In genomic region chr11:129247129-129247528, GRCh38 we compare ENCODE assay signal across 12 cellular contexts. TPM values are rescaled to one million over a fixed set of nuclear protein-coding genes. Genes with fewer than 3 reads are reported as not detected.
DNase-seq lines count a peak whose midpoint lies in the region; ATAC-seq and TF ChIP-seq lines count a peak whose summit lies in the region.
"Had no signal": no experiment of that assay in that cellular context is flagged by ENCODE, and none has a peak within 500 bp of the region (broad histone marks: within the 10 kb centered on the region; RNA-seq: fewer than 3 reads in every experiment).

No MANE protein-coding gene starts in this region.

- H3K27me3 ChIP-seq in ACC112 (ENCODE audit: insufficient read depth, low read length) (no peaks in the 10 kb centered on the region), HCT116 (ENCODE audit: insufficient read depth, low read length) (no peaks in the 10 kb centered on the region), mesendoderm (ENCODE audit: insufficient read depth, low read length, poor library complexity) (no peaks in the 10 kb centered on the region)
- H3K27me3 ChIP-seq: BLaER1, gastroesophageal sphincter, MG63 had no signal

- H3K4me1 Mint-ChIP-seq in Calu3 (ENCODE audit: low read depth, unreplicated experiment) = peaks cover 19% of the 10 kb centered on the region

- WGBS in mesendoderm (ENCODE audit: extremely low coverage, insufficient coverage, low lambda C conversion rate) = no CpG with 5 or more reads among the region's 1 CpG

- no peak overlapping the region for H2BK15ac ChIP-seq in mesendoderm (replicated peaks; ENCODE audit: low read depth)

- DNase-seq in HCT116 (ENCODE audit: low read depth, low spot score) (no peak), SK-N-MC (ENCODE audit: low read depth, low spot score) (no peak), foreskin fibroblast (peak; percentile 55 to 64), Calu3 (no peak), mesendoderm (no peak), DMS53 (lab: John Stamatoyannopoulos, UW) (no peak), posterior vena cava (ENCODE audit: low spot score) (no peak)
- DNase-seq: MG63, psoas muscle had no signal

- H2AFZ ChIP-seq in ACC112 (ENCODE audit: low read length, unreplicated experiment) (no peak overlapping the region), HCT116 (ENCODE audit: low read depth, low read length, poor library complexity, severe bottlenecking) (no peak overlapping the region)

- H3K36me3 ChIP-seq in ACC112 (ENCODE audit: insufficient read depth, low read length) (no peaks in the 10 kb centered on the region), HCT116 (ENCODE audit: control insufficient read depth in 1 of 2, insufficient read depth in 2 of 2, low read length in 2 of 2) (no peaks in the 10 kb centered on the region), SK-N-MC (ENCODE audit: insufficient read depth, low read length) (no peaks in the 10 kb centered on the region), mesendoderm (ENCODE audit: control insufficient read depth, insufficient read depth, low read length) (no peaks in the 10 kb centered on the region)
- H3K36me3 ChIP-seq: BLaER1, gastroesophageal sphincter, MG63 had no signal

- H2AK5ac ChIP-seq in mesendoderm (ENCODE audit: low read length) = no peak overlapping the region

- no peak for TF ChIP-seq CTCF in HCT116 (IDR thresholded peaks at IDR 0.05 in 2 of 3, conservative IDR thresholded peaks at IDR 0.05 in 1 of 3; ENCODE audit: borderline replicate concordance in 1 of 3, insufficient read depth in 1 of 3, low read depth in 2 of 3, low read length in 2 of 3)
- TF ChIP-seq CTCF in foreskin fibroblast (IDR thresholded peaks at IDR 0.05; ENCODE audit: low read depth, low read length) = no peak
- no peak for TF ChIP-seq CTCF in Calu3 (IDR thresholded peaks at IDR 0.05; ENCODE audit: unreplicated experiment)

- H3K4me1 ChIP-seq in ACC112 (ENCODE audit: control insufficient read depth, insufficient read depth, low read length, unreplicated experiment) = peaks cover 41% of the 10 kb centered on the region
- peaks cover 55 to 60% of the 10 kb centered on the region in 2 experiments for H3K4me1 ChIP-seq in HCT116 (ENCODE audit: control insufficient read depth in 1 of 2, insufficient read depth in 2 of 2, low read length in 2 of 2)
- peaks cover 3% of the 10 kb centered on the region for H3K4me1 ChIP-seq in mesendoderm (ENCODE audit: control insufficient read depth, low read depth, low read length)

- ATAC-seq in HCT116 = no peak
- ATAC-seq: gastroesophageal sphincter, psoas muscle had no signal

- H2BK120ac ChIP-seq in mesendoderm (ENCODE audit: low read depth, low read length) = no peak overlapping the region

- H4K5ac ChIP-seq in mesendoderm (ENCODE audit: low read length) = no peak overlapping the region

- no peak overlapping the region for H3K4me3 Mint-ChIP-seq in Calu3 (ENCODE audit: low read depth, unreplicated experiment)

- no peak overlapping the region for H3K23ac ChIP-seq in mesendoderm (ENCODE audit: low read length)

- POLR2A ChIA-PET in HCT116 (lab: Charles Lee) = no interaction called here

- no peaks in the 10 kb centered on the region for H3K9me3 Mint-ChIP-seq in Calu3 (ENCODE audit: low read depth, unreplicated experiment)

- no peak for TF ChIP-seq RAD21 in HCT116 (IDR thresholded peaks at IDR 0.05; ENCODE audit: low read depth)

- H3K27ac ChIP-seq in ACC112 (ENCODE audit: low read depth, low read length) = peak overlapping the region; percentile 79
- H3K27ac ChIP-seq in HCT116 (ENCODE audit: low read depth, low read length) = peak overlapping the region; percentile 14; the same call in 1 of the 2 replicates
- peak overlapping the region; percentile 88; the same call in 1 of the 2 replicates for H3K27ac ChIP-seq in SK-N-MC
- H3K27ac ChIP-seq in mesendoderm (ENCODE audit: low read depth, low read length) = no peak overlapping the region
- H3K27ac ChIP-seq: BLaER1, gastroesophageal sphincter, psoas muscle had no signal

- BruUV-seq in HCT116 (replicated peaks; lab: Mats Ljungman, UMichigan) = no TSS peak
- no TSS peak for BruUV-seq in Calu3 (replicated peaks; lab: Mats Ljungman, UMichigan)

- intact Hi-C loops in HCT116 (cut with micrococcal nuclease) (no loop called here), Calu3 (cut with micrococcal nuclease; ENCODE audit: unreplicated experiment) (no loop called here), posterior vena cava (cut with DNase I) (no loop called here)

- H3K27ac Mint-ChIP-seq in Calu3 (ENCODE audit: unreplicated experiment) = no peak overlapping the region

- no peaks in the 10 kb centered on the region for H3K9me2 ChIP-seq in HCT116 (ENCODE audit: insufficient read depth)

- H3K36me3 Mint-ChIP-seq in Calu3 (ENCODE audit: insufficient read depth, unreplicated experiment) = no peaks in the 10 kb centered on the region

- no peak overlapping the region for H3K4ac ChIP-seq in mesendoderm (ENCODE audit: low read depth, low read length)

- H3K79me2 ChIP-seq in ACC112 (ENCODE audit: control insufficient read depth, insufficient read depth, low read length, unreplicated experiment) = peaks cover 30% of the 10 kb centered on the region
- peaks cover 48% of the 10 kb centered on the region for H3K79me2 ChIP-seq in HCT116 (ENCODE audit: insufficient read depth, low read length)
- H3K79me2 ChIP-seq in mesendoderm (ENCODE audit: control insufficient read depth, insufficient read depth, low read length) = peaks cover 3% of the 10 kb centered on the region

- peaks cover 3% of the 10 kb centered on the region for H3K79me1 ChIP-seq in mesendoderm (ENCODE audit: low read length)

- no peaks in the 10 kb centered on the region for H4K20me1 ChIP-seq in HCT116 (ENCODE audit: insufficient read depth)
- H4K20me1 ChIP-seq: BLaER1 had no signal

- RAD21 ChIA-PET in HCT116 (lab: Charles Lee; ENCODE audit: low non-redundant PET in 1 of 2, low total read pairs in 2 of 2, uncharacterized antibody in 2 of 2, unreplicated experiment in 2 of 2) = no interaction called here

- H2BK5ac ChIP-seq in mesendoderm (ENCODE audit: low read length) = no peak overlapping the region

- no peak overlapping the region for H3K18ac ChIP-seq in mesendoderm (ENCODE audit: low read length)

- H3K9ac ChIP-seq in HCT116 (ENCODE audit: low read length) (no peak overlapping the region), SK-N-MC (ENCODE audit: insufficient read length) (peak overlapping the region; percentile 25), mesendoderm (ENCODE audit: low read length) (no peak overlapping the region)
- H3K9ac ChIP-seq: BLaER1 had no signal

- no peak overlapping the region for H3K56ac ChIP-seq in mesendoderm (ENCODE audit: low read length)

- H3K9me3 ChIP-seq in HCT116 (ENCODE audit: control insufficient read depth in 1 of 2, insufficient read depth in 1 of 2, low read depth in 1 of 2, low read length in 2 of 2) = no peaks in the 10 kb centered on the region
- H3K9me3 ChIP-seq in SK-N-MC (ENCODE audit: low read depth, low read length) = no peaks in the 10 kb centered on the region
- H3K9me3 ChIP-seq: BLaER1, gastroesophageal sphincter, MG63, psoas muscle had no signal

- no peak overlapping the region for H4K8ac ChIP-seq in mesendoderm (ENCODE audit: low read depth, low read length)

- H3K4me3 ChIP-seq in ACC112 (ENCODE audit: low read depth, low read length) = no peak overlapping the region
- peak overlapping the region in 1 of 2 experiments; percentile 5; a peak in 1 of 4 replicates for H3K4me3 ChIP-seq in HCT116 (replicated peaks in 1 of 2; ENCODE audit: low read depth in 1 of 2, low read length in 2 of 2)
- H3K4me3 ChIP-seq in SK-N-MC = no peak overlapping the region
- no peak overlapping the region for H3K4me3 ChIP-seq in foreskin fibroblast (ENCODE audit: low read depth in 1 of 2, low read length in 2 of 2)
- H3K4me3 ChIP-seq in mesendoderm (ENCODE audit: low read length) = no peak overlapping the region
- H3K4me3 ChIP-seq: BLaER1, gastroesophageal sphincter, MG63, psoas muscle had no signal

- H3K4me2 ChIP-seq in HCT116 (ENCODE audit: low read length) (peak overlapping the region; percentile 65), mesendoderm (ENCODE audit: low read length) (no peak overlapping the region)
- H3K4me2 ChIP-seq: BLaER1 had no signal

- CTCF ChIA-PET in HCT116 (lab: Charles Lee) = interaction anchor here (1.5 kb wide), 1 partner anchor 12 kb away, joined by 4 read pairs; no protein-coding TSS in a partner anchor
- CTCF ChIA-PET in Calu3 (lab: Charles Lee) = no interaction called here

- no peaks in the 10 kb centered on the region for H3K27me3 Mint-ChIP-seq in Calu3 (ENCODE audit: unreplicated experiment)

- TF ChIP-seq POLR2A in HCT116 (IDR thresholded peaks at IDR 0.05; ENCODE audit: borderline replicate concordance, extremely low read depth, insufficient read depth, insufficient read length) = no peak

TF ChIP-seq in HCT116, 20 proteins besides CTCF, POLR2A, EP300 and RAD21 (continues in another document):
- no peak for TF ChIP-seq POLR2AphosphoS5 (IDR thresholded peaks at IDR 0.05; ENCODE audit: low read depth, low read length)
- 0 out of 2 replicates have a peak, but pooled peaks have one; percentile 22 for TF ChIP-seq SIN3A (IDR thresholded peaks at IDR 0.05; ENCODE audit: low read depth)
- TF ChIP-seq ZNF274 (IDR thresholded peaks at IDR 0.05; ENCODE audit: low read depth, low read length) = no peak
- no peak for TF ChIP-seq CEBPB (IDR thresholded peaks at IDR 0.05; ENCODE audit: low read depth)
- no peak for TF ChIP-seq ZBTB33 (IDR thresholded peaks at IDR 0.05; ENCODE audit: extremely low read depth, insufficient replicate concordance, low read length)
- TF ChIP-seq MAX (IDR thresholded peaks at IDR 0.05) = no peak
- no peak for TF ChIP-seq EZH2phosphoT487 (IDR thresholded peaks at IDR 0.05; ENCODE audit: borderline replicate concordance)

RNA-seq across cellular contexts. Expression of gene ARHGAP32, which starts 55.0 kb away (rescaled TPM):
- total RNA-seq in HCT116 (2021; ENCODE audit: unreplicated experiment) (27.8 TPM), Calu3 (2022) (40.1 and 46.0 TPM in 2 replicates), posterior vena cava (10 to 100 TPM in 1 of 2 donors, 1 to 10 TPM in 1; 9.9 to 14.5 TPM)
- polyA plus RNA-seq in HCT116 (2012) = 12.8 and 13.3 TPM in 2 replicates
- polyA plus RNA-seq in mesendoderm (2013, experiment 1 of 2) = 6.1 TPM
- polyA plus RNA-seq in mesendoderm (2013, experiment 2 of 2) = 6.3 TPM

Comparison
In these comparisons a context has a peak if more than half of its experiments do, and no peak if none do; other contexts are left out.
1. DNase-seq: peak in foreskin fibroblast (2 of 2); none in HCT116 (single experiment), SK-N-MC (single experiment), Calu3 (single experiment), mesendoderm (single experiment), DMS53 (single experiment) and posterior vena cava (single experiment).